1 cellular context compared by ENCODE assay signal in the genomic region with DNA sequence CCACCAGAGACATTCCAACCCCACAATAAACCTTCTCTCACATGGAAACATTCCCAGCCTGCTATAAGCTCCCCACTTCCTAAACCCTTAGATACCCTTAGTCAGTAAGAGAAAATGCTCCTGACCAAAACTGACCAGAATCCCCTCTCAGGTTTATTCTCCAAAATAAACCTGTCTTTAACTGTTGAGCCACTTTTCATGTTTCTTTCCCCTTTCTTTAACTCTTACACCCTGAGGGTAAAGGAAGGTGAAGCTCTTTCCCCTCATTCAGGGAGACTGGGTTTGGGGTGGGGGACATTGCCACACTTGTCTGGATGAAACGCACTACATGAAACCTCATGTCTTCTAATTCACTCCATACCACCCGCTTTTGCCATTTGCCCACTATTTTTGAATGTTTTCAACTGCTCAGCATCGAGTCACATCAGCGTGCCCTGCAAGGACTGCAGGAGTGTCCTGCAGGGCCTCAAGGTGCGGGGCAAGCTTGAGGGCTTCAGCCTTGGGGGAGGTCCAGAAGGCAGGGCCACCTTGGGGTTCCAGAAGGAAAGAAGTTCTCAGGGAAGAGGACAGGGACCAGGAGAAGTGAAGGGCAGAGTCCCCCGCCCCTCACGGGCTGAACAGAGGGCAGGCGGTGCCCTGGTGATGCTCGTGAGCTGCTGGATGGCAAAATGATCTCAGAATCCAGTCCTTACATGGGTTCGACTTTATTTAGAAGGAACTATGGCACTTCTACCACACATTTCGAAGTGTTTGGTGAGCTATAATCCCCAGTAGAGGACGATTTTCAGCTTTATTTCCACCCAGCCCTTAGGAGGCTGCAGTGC.
TF ChIP-seq lines count a peak whose summit lies in the region.

No MANE protein-coding gene starts in this region.

TF ChIP-seq in HepG2, 621 proteins besides CTCF, POLR2A, EP300 and RAD21 (continues in another document):
- TF ChIP-seq KDM2A (CRISPR knock-in tag; IDR thresholded peaks at IDR 0.05; ENCODE audit: borderline replicate concordance, low read depth) (no peak), ZFP82 (CRISPR knock-in tag; IDR thresholded peaks at IDR 0.05; ENCODE audit: borderline replicate concordance) (0 out of 2 replicates have a peak, but pooled peaks have one; percentile 42), ZNF468 (CRISPR knock-in tag; IDR thresholded peaks at IDR 0.05) (0 out of 2 replicates have a peak, but pooled peaks have one; percentile 4), HNF1A (IDR thresholded peaks at IDR 0.05; ENCODE audit: low read depth) (no peak), HNF1A (CRISPR knock-in tag; IDR thresholded peaks at IDR 0.05; ENCODE audit: borderline replicate concordance) (0 out of 2 replicates have a peak, but pooled peaks have one; percentile 33), PAWR (CRISPR knock-in tag; IDR thresholded peaks at IDR 0.05; ENCODE audit: borderline replicate concordance) (0 out of 2 replicates have a peak, but pooled peaks have one; percentile 48), PITX1 (CRISPR knock-in tag; IDR thresholded peaks at IDR 0.05) (peak; percentile 53; the same call in 1 of the 2 replicates), ZFP91 (CRISPR knock-in tag; IDR thresholded peaks at IDR 0.05; ENCODE audit: borderline replicate concordance) (peak; percentile 68; the same call in 1 of the 2 replicates), NR3C1 (CRISPR knock-in tag; IDR thresholded peaks at IDR 0.05) (no peak), ZNF337 (CRISPR knock-in tag; IDR thresholded peaks at IDR 0.05; ENCODE audit: borderline replicate concordance, low read depth) (no peak), ZNF598 (CRISPR knock-in tag; IDR thresholded peaks at IDR 0.05; ENCODE audit: borderline replicate concordance) (peak; percentile 64; the same call in 1 of the 2 replicates), KLF11 (CRISPR knock-in tag; IDR thresholded peaks at IDR 0.05) (no peak), ARHGAP35 (CRISPR knock-in tag; IDR thresholded peaks at IDR 0.05; ENCODE audit: borderline replicate concordance) (no peak), HMGA1 (CRISPR knock-in tag; conservative IDR thresholded peaks at IDR 0.05) (no peak), DPF2 (CRISPR knock-in tag; IDR thresholded peaks at IDR 0.05; ENCODE audit: borderline replicate concordance, low read depth) (peak; percentile 23; the same call in 1 of the 2 replicates), RARG (CRISPR knock-in tag; IDR thresholded peaks at IDR 0.05; ENCODE audit: low read depth) (no peak), HHEX (CRISPR knock-in tag; IDR thresholded peaks at IDR 0.05) (no peak), KDM5B (CRISPR knock-in tag; IDR thresholded peaks at IDR 0.05; ENCODE audit: borderline replicate concordance) (peak; percentile 24; the same call in 1 of the 2 replicates), ZNF547 (CRISPR knock-in tag; IDR thresholded peaks at IDR 0.05) (peak; percentile 72; the same call in 1 of the 2 replicates), HNRNPUL1 (IDR thresholded peaks at IDR 0.05; ENCODE audit: low read depth, low read length) (no peak), ZNF543 (CRISPR knock-in tag; IDR thresholded peaks at IDR 0.05) (0 out of 2 replicates have a peak, but pooled peaks have one; percentile 37), MXI1 (IDR thresholded peaks at IDR 0.05; ENCODE audit: borderline replicate concordance, low read depth, low read length) (no peak), ZNF850 (CRISPR knock-in tag; conservative IDR thresholded peaks at IDR 0.05) (peak; percentile 96), HINFP (CRISPR knock-in tag; IDR thresholded peaks at IDR 0.05; ENCODE audit: low read depth) (0 out of 2 replicates have a peak, but pooled peaks have one; percentile 51), ZNF33B (CRISPR knock-in tag; IDR thresholded peaks at IDR 0.05) (peak; percentile 60; the same call in 1 of the 2 replicates), SMARCE1 (IDR thresholded peaks at IDR 0.05; ENCODE audit: borderline replicate concordance) (no peak), NFATC3 (CRISPR knock-in tag; IDR thresholded peaks at IDR 0.05) (peak; percentile 59; the same call in 1 of the 2 replicates), LBX2 (CRISPR knock-in tag; IDR thresholded peaks at IDR 0.05; ENCODE audit: borderline replicate concordance) (no peak), ZNF3 (CRISPR knock-in tag; IDR thresholded peaks at IDR 0.05) (no peak), ZNF451 (CRISPR knock-in tag; IDR thresholded peaks at IDR 0.05) (no peak), ZFP36 (IDR thresholded peaks at IDR 0.05; ENCODE audit: borderline replicate concordance, low read depth, low read length, partially characterized antibody) (no peak), ZNF343 (CRISPR knock-in tag; IDR thresholded peaks at IDR 0.05) (0 out of 2 replicates have a peak, but pooled peaks have one; percentile 17), ZNF235 (CRISPR knock-in tag; IDR thresholded peaks at IDR 0.05; ENCODE audit: borderline replicate concordance) (0 out of 2 replicates have a peak, but pooled peaks have one; percentile 39), ZNF251 (CRISPR knock-in tag; IDR thresholded peaks at IDR 0.05) (no peak), ZNF674 (CRISPR knock-in tag; IDR thresholded peaks at IDR 0.05; ENCODE audit: low read depth) (no peak), ZNF326 (CRISPR knock-in tag; IDR thresholded peaks at IDR 0.05; ENCODE audit: borderline replicate concordance) (no peak), KMT2A (CRISPR knock-in tag; IDR thresholded peaks at IDR 0.05) (0 out of 2 replicates have a peak, but pooled peaks have one; percentile 26)
- TF ChIP-seq, protein P1, sequence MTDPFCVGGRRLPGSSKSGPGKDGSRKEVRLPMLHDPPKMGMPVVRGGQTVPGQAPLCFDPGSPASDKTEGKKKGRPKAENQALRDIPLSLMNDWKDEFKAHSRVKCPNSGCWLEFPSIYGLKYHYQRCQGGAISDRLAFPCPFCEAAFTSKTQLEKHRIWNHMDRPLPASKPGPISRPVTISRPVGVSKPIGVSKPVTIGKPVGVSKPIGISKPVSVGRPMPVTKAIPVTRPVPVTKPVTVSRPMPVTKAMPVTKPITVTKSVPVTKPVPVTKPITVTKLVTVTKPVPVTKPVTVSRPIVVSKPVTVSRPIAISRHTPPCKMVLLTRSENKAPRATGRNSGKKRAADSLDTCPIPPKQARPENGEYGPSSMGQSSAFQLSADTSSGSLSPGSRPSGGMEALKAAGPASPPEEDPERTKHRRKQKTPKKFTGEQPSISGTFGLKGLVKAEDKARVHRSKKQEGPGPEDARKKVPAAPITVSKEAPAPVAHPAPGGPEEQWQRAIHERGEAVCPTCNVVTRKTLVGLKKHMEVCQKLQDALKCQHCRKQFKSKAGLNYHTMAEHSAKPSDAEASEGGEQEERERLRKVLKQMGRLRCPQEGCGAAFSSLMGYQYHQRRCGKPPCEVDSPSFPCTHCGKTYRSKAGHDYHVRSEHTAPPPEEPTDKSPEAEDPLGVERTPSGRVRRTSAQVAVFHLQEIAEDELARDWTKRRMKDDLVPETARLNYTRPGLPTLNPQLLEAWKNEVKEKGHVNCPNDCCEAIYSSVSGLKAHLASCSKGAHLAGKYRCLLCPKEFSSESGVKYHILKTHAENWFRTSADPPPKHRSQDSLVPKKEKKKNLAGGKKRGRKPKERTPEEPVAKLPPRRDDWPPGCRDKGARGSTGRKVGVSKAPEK (CRISPR knock-in tag; IDR thresholded peaks at IDR 0.05; ENCODE audit: borderline replicate concordance) = 0 out of 2 replicates have a peak, but pooled peaks have one; percentile 36
- TF ChIP-seq, protein P2, sequence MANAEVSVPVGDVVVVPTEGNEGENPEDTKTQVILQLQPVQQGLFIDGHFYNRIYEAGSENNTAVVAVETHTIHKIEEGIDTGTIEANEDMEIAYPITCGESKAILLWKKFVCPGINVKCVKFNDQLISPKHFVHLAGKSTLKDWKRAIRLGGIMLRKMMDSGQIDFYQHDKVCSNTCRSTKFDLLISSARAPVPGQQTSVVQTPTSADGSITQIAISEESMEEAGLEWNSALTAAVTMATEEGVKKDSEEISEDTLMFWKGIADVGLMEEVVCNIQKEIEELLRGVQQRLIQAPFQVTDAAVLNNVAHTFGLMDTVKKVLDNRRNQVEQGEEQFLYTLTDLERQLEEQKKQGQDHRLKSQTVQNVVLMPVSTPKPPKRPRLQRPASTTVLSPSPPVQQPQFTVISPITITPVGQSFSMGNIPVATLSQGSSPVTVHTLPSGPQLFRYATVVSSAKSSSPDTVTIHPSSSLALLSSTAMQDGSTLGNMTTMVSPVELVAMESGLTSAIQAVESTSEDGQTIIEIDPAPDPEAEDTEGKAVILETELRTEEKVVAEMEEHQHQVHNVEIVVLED (CRISPR knock-in tag; IDR thresholded peaks at IDR 0.05; ENCODE audit: borderline replicate concordance) = 0 out of 2 replicates have a peak, but pooled peaks have one; percentile 43
- TF ChIP-seq, protein P3, sequence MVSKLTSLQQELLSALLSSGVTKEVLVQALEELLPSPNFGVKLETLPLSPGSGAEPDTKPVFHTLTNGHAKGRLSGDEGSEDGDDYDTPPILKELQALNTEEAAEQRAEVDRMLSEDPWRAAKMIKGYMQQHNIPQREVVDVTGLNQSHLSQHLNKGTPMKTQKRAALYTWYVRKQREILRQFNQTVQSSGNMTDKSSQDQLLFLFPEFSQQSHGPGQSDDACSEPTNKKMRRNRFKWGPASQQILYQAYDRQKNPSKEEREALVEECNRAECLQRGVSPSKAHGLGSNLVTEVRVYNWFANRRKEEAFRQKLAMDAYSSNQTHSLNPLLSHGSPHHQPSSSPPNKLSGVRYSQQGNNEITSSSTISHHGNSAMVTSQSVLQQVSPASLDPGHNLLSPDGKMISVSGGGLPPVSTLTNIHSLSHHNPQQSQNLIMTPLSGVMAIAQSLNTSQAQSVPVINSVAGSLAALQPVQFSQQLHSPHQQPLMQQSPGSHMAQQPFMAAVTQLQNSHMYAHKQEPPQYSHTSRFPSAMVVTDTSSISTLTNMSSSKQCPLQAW (CRISPR knock-in tag; IDR thresholded peaks at IDR 0.05) = peak; percentile 58; the same call in 1 of the 2 replicates
